27 cellular contexts compared by ENCODE assay signal in the genomic region with DNA sequence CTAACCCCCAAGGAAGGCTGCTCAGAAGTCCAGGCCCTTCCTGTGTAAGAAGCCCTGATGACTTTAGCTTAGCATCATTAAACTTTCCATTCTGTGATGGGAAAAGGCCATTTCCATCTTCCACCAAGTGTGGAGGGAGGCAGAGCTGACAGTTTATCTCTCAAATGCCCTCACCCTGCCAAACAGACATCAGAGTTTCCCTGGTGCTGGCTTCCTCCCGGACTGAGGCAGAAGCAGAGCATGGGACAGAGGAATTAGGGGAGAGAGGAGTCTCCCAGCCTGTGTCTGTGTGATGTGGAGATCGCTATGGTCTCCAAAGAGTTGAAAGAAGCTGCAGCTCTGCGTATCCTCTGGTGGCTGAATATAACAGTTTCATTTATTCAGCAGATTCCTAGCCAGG.
"Had no signal": no experiment of that assay in that cellular context is flagged by ENCODE, and none has a peak within 500 bp of the region (broad histone marks: within the 10 kb centered on the region; RNA-seq: fewer than 3 reads in every experiment).

No MANE protein-coding gene starts in this region.

- ATAC-seq: activated CD4-positive, alpha-beta T cell treated with anti-CD3 and anti-CD28 coated beads for 36 hours; activated CD4-positive, CD25-positive, alpha-beta regulatory T cell treated with anti-CD3 and anti-CD28 coated beads, Interleukin-2, amount 50 U/mL, for 24 hours; activated CD8-positive, alpha-beta T cell treated with anti-CD3 and anti-CD28 coated beads, Interleukin-2, amount 10 ng/mL, durations not matched to agents 7 days and 5 days; body of pancreas; WTC11 had no signal

- H3K36me3 ChIP-seq: ascending aorta, Peyer's patch had no signal

- DNase-seq: activated CD4-positive, alpha-beta T cell treated with anti-CD3 and anti-CD28 coated beads for 36 hours; activated CD4-positive, alpha-beta T cell treated with anti-CD3 and anti-CD28 coated beads, Interleukin-2, amount 10 ng/mL, durations not matched to agents 7 days and 5 days; activated CD4-positive, alpha-beta T cell treated with anti-CD3 and anti-CD28 coated beads, Interleukin-2, amount 50 U/mL, for 48 hours; activated CD8-positive, alpha-beta T cell treated with anti-CD3 and anti-CD28 coated beads, Interleukin-2, amount 10 ng/mL, durations not matched to agents 7 days and 5 days; activated gamma-delta T cell; activated naive CD4-positive, alpha-beta T cell treated with Interleukin-2 at 50 U/mL for 16 hours; activated naive CD8-positive, alpha-beta T cell treated with anti-CD3 and anti-CD28 coated beads, Interleukin-2, amount 10 ng/mL, durations not matched to agents 7 days and 5 days; activated T-cell treated with anti-CD3 and anti-CD28 coated beads, Interleukin-2, amount 50 U/mL, for 24 hours; amygdala; body of pancreas; NCI-H1105; NCI-H1417 treated with DMSO at 0.1 percent for 48 hours; NCI-H1694; NCI-H1930; NCI-H2081 treated with DMSO at 0.1 percent for 48 hours; NCI-H345; NCI-H524 treated with DMSO at 0.1 percent for 48 hours; Peyer's patch; RPMI8226 had no signal

- H3K4me1 Mint-ChIP-seq: activated CD4-positive, alpha-beta T cell treated with anti-CD3 and anti-CD28 coated beads, Interleukin-2, amount 10 ng/mL, durations not matched to agents 7 days and 5 days; activated naive CD8-positive, alpha-beta T cell treated with anti-CD3 and anti-CD28 coated beads, Interleukin-2, amount 10 ng/mL, durations not matched to agents 7 days and 5 days had no signal

- H3K27ac Mint-ChIP-seq: activated CD4-positive, alpha-beta T cell treated with anti-CD3 and anti-CD28 coated beads for 36 hours; activated CD4-positive, alpha-beta T cell treated with anti-CD3 and anti-CD28 coated beads, Interleukin-2, amount 10 ng/mL, durations not matched to agents 7 days and 5 days; activated CD8-positive, alpha-beta T cell treated with anti-CD3 and anti-CD28 coated beads, Interleukin-2, amount 10 ng/mL, durations not matched to agents 7 days and 5 days; activated naive CD4-positive, alpha-beta T cell treated with anti-CD3 and anti-CD28 coated beads, Interleukin-2, amount 50 U/mL, for 24 hours; activated naive CD8-positive, alpha-beta T cell treated with anti-CD3 and anti-CD28 coated beads, Interleukin-2, amount 10 ng/mL, durations not matched to agents 7 days and 5 days; activated T-cell treated with anti-CD3 and anti-CD28 coated beads, Interleukin-2, amount 50 U/mL, for 24 hours; activated T-helper 2 cell treated with anti-CD3 and anti-CD28 coated beads, Interferon-gamma antibody, Interleukin-2, Interleukin-4, amounts not matched to agents 10 μg/mL and 5 μg/mL and 100 μg/mL, durations not matched to agents 14 hours and 24 hours and 36 hours; T-helper 1 cell treated with Interleukin-12 subunit alpha and Interleukin-12 subunit beta and Interleukin-4 antibody, amounts not matched to agents 30 μg/mL and 1 μg/mL, for 36 hours; T-helper 2 cell treated with Interferon-gamma antibody and Interleukin-4, amounts not matched to agents 5 μg/mL and 100 μg/mL, for 36 hours; WTC11 had no signal

- H3K9me3 ChIP-seq: ascending aorta, body of pancreas, Peyer's patch had no signal

- H3K4me1 ChIP-seq: ascending aorta, body of pancreas, Peyer's patch had no signal

- H3K36me3 Mint-ChIP-seq: activated naive CD4-positive, alpha-beta T cell treated with anti-CD3 and anti-CD28 coated beads, Interleukin-2, amount 50 U/mL, for 24 hours; activated naive CD8-positive, alpha-beta T cell treated with anti-CD3 and anti-CD28 coated beads, Interleukin-2, amount 10 ng/mL, durations not matched to agents 7 days and 5 days; WTC11 had no signal

- H3K27ac ChIP-seq: ascending aorta, body of pancreas, Peyer's patch had no signal

- H3K27me3 ChIP-seq: ascending aorta, body of pancreas, Peyer's patch had no signal

- H3K9me3 Mint-ChIP-seq: activated naive CD8-positive, alpha-beta T cell treated with anti-CD3 and anti-CD28 coated beads, Interleukin-2, amount 10 ng/mL, durations not matched to agents 7 days and 5 days had no signal

- H3K4me3 ChIP-seq: ascending aorta, body of pancreas, K562, Peyer's patch had no signal

- H3K4me3 Mint-ChIP-seq: activated CD4-positive, alpha-beta T cell treated with anti-CD3 and anti-CD28 coated beads for 36 hours; activated CD4-positive, alpha-beta T cell treated with anti-CD3 and anti-CD28 coated beads, Interleukin-2, amount 10 ng/mL, durations not matched to agents 7 days and 5 days; activated CD8-positive, alpha-beta T cell treated with anti-CD3 and anti-CD28 coated beads, Interleukin-2, amount 10 ng/mL, durations not matched to agents 7 days and 5 days; activated naive CD4-positive, alpha-beta T cell treated with anti-CD3 and anti-CD28 coated beads, Interleukin-2, amount 50 U/mL, for 24 hours; activated naive CD8-positive, alpha-beta T cell treated with anti-CD3 and anti-CD28 coated beads, Interleukin-2, amount 10 ng/mL, durations not matched to agents 7 days and 5 days; activated T-cell treated with anti-CD3 and anti-CD28 coated beads, Interleukin-2, amount 50 U/mL, for 24 hours; T-helper 1 cell treated with Interleukin-12 subunit alpha and Interleukin-12 subunit beta and Interleukin-4 antibody, amounts not matched to agents 30 μg/mL and 1 μg/mL, for 36 hours; T-helper 2 cell treated with Interferon-gamma antibody and Interleukin-4, amounts not matched to agents 5 μg/mL and 100 μg/mL, for 36 hours; WTC11 had no signal
